ENCODE assay signal across 8 cellular contexts in genomic region chr19:44113138-44113783, GRCh38. TPM values are rescaled to one million over a fixed set of nuclear protein-coding genes. Genes with fewer than 3 reads are reported as not detected.
DNase-seq lines count a peak whose midpoint lies in the region; ATAC-seq and TF ChIP-seq lines count a peak whose summit lies in the region.

ZNF225 (plus strand) TSS chr19:44113399; CDS start chr19:44115828, 2,429 bp downstream.

- TF ChIP-seq POLR2A in lower leg skin (IDR thresholded peaks at IDR 0.05) = no peak

- POLR2A ChIA-PET in activated CD4-positive, alpha-beta memory T cell treated with anti-CD3 and anti-CD28 coated beads for 36 hours (lab: Charles Lee) = interaction anchor here (1.3 kb wide), 1 partner anchor 110 kb away, joined by 3 read pairs; no protein-coding TSS in a partner anchor

- peak within 1 kb of the TSS; percentile 87 to 95 (median 91) for H3K27ac Mint-ChIP-seq in CD14-positive monocyte
- H3K27ac Mint-ChIP-seq in activated CD4-positive, alpha-beta memory T cell treated with anti-CD3 and anti-CD28 coated beads for 36 hours = peak within 1 kb of the TSS; percentile 74

- H3K4me3 Mint-ChIP-seq in CD14-positive monocyte = peak within 1 kb of the TSS; percentile 98 to 100
- peak within 1 kb of the TSS; percentile 91 for H3K4me3 Mint-ChIP-seq in activated CD4-positive, alpha-beta memory T cell treated with anti-CD3 and anti-CD28 coated beads for 36 hours

- intact Hi-C loops in CD14-positive monocyte (cut with micrococcal nuclease) = loop anchor here (2.0 to 10.0 kb wide), 6 partner anchors 18 to 178 kb away; partner anchors contain the start of genes ZNF224 (in 2 of the 2), ZNF230 (in 1 of the 2), ZNF234 (in 1 of the 2) and ZNF45 (in 1 of the 2)
- intact Hi-C loops in activated CD4-positive, alpha-beta memory T cell treated with anti-CD3 and anti-CD28 coated beads for 36 hours (cut with micrococcal nuclease) = loop anchor here (1.0 to 5.0 kb wide), 8 partner anchors 19 to 191 kb away; partner anchors contain the start of genes ZNF155, ZNF224, ZNF227 and ZNF234
- intact Hi-C loops in lower leg skin (cut with DNase I; ENCODE audit: low total_unique reads) = no loop called here

- peak within 1 kb of the TSS; percentile 68 for H3K4me3 ChIP-seq in lower leg skin (ENCODE audit: low read depth, poor library complexity, severe bottlenecking)

- CTCF ChIA-PET in activated CD4-positive, alpha-beta memory T cell treated with anti-CD3 and anti-CD28 coated beads for 36 hours (lab: Charles Lee) = no interaction called here

- peak; percentile 92 for ATAC-seq in GM19372 (IDR thresholded peaks at IDR 0.05; ENCODE audit: low read depth, unreplicated experiment)
- ATAC-seq in HG03521 (IDR thresholded peaks at IDR 0.05; ENCODE audit: unreplicated experiment) = peak; percentile 94

- H3K36me3 Mint-ChIP-seq in CD14-positive monocyte = peaks cover 22 to 23% of the 10 kb centered on the region in 2 donors
- peaks cover 29% of the 10 kb centered on the region for H3K36me3 Mint-ChIP-seq in activated CD4-positive, alpha-beta memory T cell treated with anti-CD3 and anti-CD28 coated beads for 36 hours

- peak; percentile 89 for DNase-seq in CD14-positive monocyte (ENCODE audit: low spot score)
- DNase-seq in NCI-H748 (lab: John Stamatoyannopoulos, UW; ENCODE audit: unreplicated experiment) = peak; percentile 100
- DNase-seq in activated CD4-positive, alpha-beta memory T cell treated with anti-CD3 and anti-CD28 coated beads for 36 hours = peak; percentile 92
- DNase-seq in ecto neural progenitor cell (ENCODE audit: low spot score) = peak; percentile 96
- peak; percentile 98 to 99 for DNase-seq in lower leg skin (ENCODE audit: low spot score in 2 of 2)
- DNase-seq in stimulated activated CD4-positive, alpha-beta T cell treated with anti-CD3 and anti-CD28 coated beads, Interleukin-4, amount 100 ng/mL, for 4 hours = peak; percentile 71 to 85

- TF ChIP-seq CTCF in CD14-positive monocyte (IDR thresholded peaks at IDR 0.05) (no peak), lower leg skin (IDR thresholded peaks at IDR 0.05) (no peak)

- H3K4me1 Mint-ChIP-seq in CD14-positive monocyte = peaks cover 23% of the 10 kb centered on the region
- H3K4me1 Mint-ChIP-seq in activated CD4-positive, alpha-beta memory T cell treated with anti-CD3 and anti-CD28 coated beads for 36 hours (ENCODE audit: low read depth) = peaks cover 22% of the 10 kb centered on the region

- H3K27me3 Mint-ChIP-seq in CD14-positive monocyte (ENCODE audit: low read depth in 3 of 3) = peaks cover 0 to 2% (median 0%) of the 10 kb centered on the region in 3 donors
- no peaks in the 10 kb centered on the region for H3K27me3 Mint-ChIP-seq in activated CD4-positive, alpha-beta memory T cell treated with anti-CD3 and anti-CD28 coated beads for 36 hours

- WGBS in lower leg skin, 2 donors = 0 to 1% methylated on average over 35 to 43 of the region's 44 CpGs

- peaks cover 20 to 38% (median 32%) of the 10 kb centered on the region in 7 donors for H3K9me3 Mint-ChIP-seq in CD14-positive monocyte
- H3K9me3 Mint-ChIP-seq in activated CD4-positive, alpha-beta memory T cell treated with anti-CD3 and anti-CD28 coated beads for 36 hours = peaks cover 36% of the 10 kb centered on the region

RNA-seq across cellular contexts. Expression of gene ZNF225, which starts in this region (rescaled TPM):
- 1 to 10 TPM in 1 of 2 donors, under 1 TPM in 1; 0.86 to 1.1 TPM for polyA plus RNA-seq in CD14-positive monocyte
- 1 to 10 TPM; 2.5 to 2.9 TPM for total RNA-seq in activated CD4-positive, alpha-beta memory T cell treated with anti-CD3 and anti-CD28 coated beads for 36 hours
- 1 to 10 TPM; 1.5 to 3.3 (median 2.4) TPM for total RNA-seq in lower leg skin

Comparison
In these comparisons a context has a peak if more than half of its experiments do, and no peak if none do; other contexts are left out.
1. Peak in every context shown above with its lines: DNase-seq, ATAC-seq and H3K4me3 ChIP-seq.